9 cellular contexts compared by ENCODE assay signal in the genomic region with DNA sequence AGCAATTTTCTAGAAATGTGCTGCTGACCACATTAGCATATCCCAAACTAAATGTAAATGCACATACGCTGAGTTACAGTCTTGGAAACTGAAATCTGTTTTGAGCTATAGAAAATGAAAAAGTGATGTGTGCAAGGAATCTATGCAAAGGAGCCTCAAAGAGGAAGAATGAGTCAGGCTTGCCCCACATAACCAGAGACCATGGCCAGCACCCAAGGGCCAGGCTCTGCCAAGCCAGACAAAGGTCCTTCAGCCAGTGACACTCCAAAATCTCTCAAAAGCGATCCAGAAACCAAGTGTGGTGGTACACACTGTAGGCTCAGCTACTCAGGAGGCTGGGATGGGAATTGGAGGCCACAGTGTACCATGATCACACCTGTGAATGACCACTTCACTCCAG.
DNase-seq lines count a peak whose midpoint lies in the region; ATAC-seq, FAIRE-seq and TF ChIP-seq lines count a peak whose summit lies in the region.
"Had no signal": no experiment of that assay in that cellular context is flagged by ENCODE, and none has a peak within 500 bp of the region (broad histone marks: within the 10 kb centered on the region; RNA-seq: fewer than 3 reads in every experiment).

No MANE protein-coding gene starts in this region.

- intact Hi-C loops in ascending aorta (cut with DNase I): no loop called here
- intact Hi-C loops in esophagus squamous epithelium (cut with DNase I): no loop called here

- no peaks in the 10 kb centered on the region for H3K27me3 Mint-ChIP-seq in natural killer cell treated with Interleukin-12 subunit alpha and Interleukin-12 subunit beta and Interleukin-15 and Interleukin-18, amount 100 ng/mL, for 72 hours

- H3K9me3 Mint-ChIP-seq in natural killer cell treated with Interleukin-12 subunit alpha and Interleukin-12 subunit beta and Interleukin-15 and Interleukin-18, amount 100 ng/mL, for 72 hours: no peaks in the 10 kb centered on the region

- DNase-seq in GM18507 (ENCODE audit: extremely low spot score, insufficient read length, low read depth): no peak
- peak; percentile 86 for DNase-seq in MG63
- DNase-seq in ascending aorta (ENCODE audit: low spot score in 2 of 2): peak; percentile 45 to 88
- no peak for DNase-seq in natural killer cell treated with Interleukin-12 subunit alpha and Interleukin-12 subunit beta and Interleukin-15 and Interleukin-18, amount 100 ng/mL, for 72 hours (ENCODE audit: low spot score)
- no peak for DNase-seq in activated gamma-delta T cell treated with Interleukin-2 at 50 U/mL for 16 hours
- no peak for DNase-seq in esophagus squamous epithelium (lab: John Stamatoyannopoulos, UW)
- no peak for DNase-seq in NCI-H510A (lab: John Stamatoyannopoulos, UW)

- peak; percentile 95 for FAIRE-seq in GM18507 (lab: Jason Lieb, UNC)

- peaks cover 36 to 41% of the 10 kb centered on the region in 2 donors for H3K4me1 Mint-ChIP-seq in natural killer cell treated with Interleukin-12 subunit alpha and Interleukin-12 subunit beta and Interleukin-15 and Interleukin-18, amount 100 ng/mL, for 72 hours (ENCODE audit: low read depth in 2 of 2)

- peak overlapping the region; percentile 67 for H3K4me3 Mint-ChIP-seq in natural killer cell treated with Interleukin-12 subunit alpha and Interleukin-12 subunit beta and Interleukin-15 and Interleukin-18, amount 100 ng/mL, for 72 hours

- H3K9me3 ChIP-seq in MG63: no peaks in the 10 kb centered on the region
- no peaks in the 10 kb centered on the region for H3K9me3 ChIP-seq in ascending aorta
- no peaks in the 10 kb centered on the region for H3K9me3 ChIP-seq in esophagus squamous epithelium
- H3K9me3 ChIP-seq: SJSA1 had no signal

- H3K27ac ChIP-seq in ascending aorta (peak overlapping the region; percentile 60 to 63), esophagus squamous epithelium (peak overlapping the region in 2 of 4 donors; percentile 18 to 56)

- H3K36me3 Mint-ChIP-seq in natural killer cell treated with Interleukin-12 subunit alpha and Interleukin-12 subunit beta and Interleukin-15 and Interleukin-18, amount 100 ng/mL, for 72 hours: no peaks in the 10 kb centered on the region

- H3K27me3 ChIP-seq in MG63 (no peaks in the 10 kb centered on the region), ascending aorta (no peaks in the 10 kb centered on the region), esophagus squamous epithelium (no peaks in the 10 kb centered on the region)
- H3K27me3 ChIP-seq: SJSA1 had no signal

- ATAC-seq in GM21737 (IDR thresholded peaks at IDR 0.05; ENCODE audit: unreplicated experiment): peak; percentile 83
- ATAC-seq in natural killer cell treated with Interleukin-12 subunit alpha and Interleukin-12 subunit beta and Interleukin-15 and Interleukin-18, amount 100 ng/mL, for 72 hours: peak; percentile 87 to 89

- H3K36me3 ChIP-seq in MG63 (no peaks in the 10 kb centered on the region), ascending aorta (no peaks in the 10 kb centered on the region), esophagus squamous epithelium (no peaks in the 10 kb centered on the region)
- H3K36me3 ChIP-seq: SJSA1 had no signal

- WGBS in esophagus squamous epithelium, 2 donors: 30 to 32% methylated on average over 2 of the region's 2 CpGs

- H3K4me3 ChIP-seq in MG63: no peak overlapping the region
- no peak overlapping the region for H3K4me3 ChIP-seq in ascending aorta
- H3K4me3 ChIP-seq in esophagus squamous epithelium: no peak overlapping the region
- H3K4me3 ChIP-seq: SJSA1 had no signal

- no peak for TF ChIP-seq CTCF in ascending aorta (IDR thresholded peaks at IDR 0.05)
- TF ChIP-seq CTCF in esophagus squamous epithelium (IDR thresholded peaks at IDR 0.05): no peak

- peaks cover 2 to 10% of the 10 kb centered on the region in 2 donors for H3K4me1 ChIP-seq in ascending aorta
- H3K4me1 ChIP-seq in esophagus squamous epithelium: peaks cover 0 to 9% (median 9%) of the 10 kb centered on the region in 3 donors

- no peak for TF ChIP-seq POLR2A in esophagus squamous epithelium (IDR thresholded peaks at IDR 0.05)

- peak overlapping the region; percentile 76 to 93 for H3K27ac Mint-ChIP-seq in natural killer cell treated with Interleukin-12 subunit alpha and Interleukin-12 subunit beta and Interleukin-15 and Interleukin-18, amount 100 ng/mL, for 72 hours

Comparison
In these comparisons a context has a peak if more than half of its experiments do, and no peak if none do; other contexts are left out.
1. DNase-seq: peak in MG63 (single experiment) and ascending aorta (2 of 2); none in GM18507 (single experiment), natural killer cell treated with Interleukin-12 subunit alpha and Interleukin-12 subunit beta and Interleukin-15 and Interleukin-18, amount 100 ng/mL, for 72 hours (single experiment), activated gamma-delta T cell treated with Interleukin-2 at 50 U/mL for 16 hours (single experiment), esophagus squamous epithelium (single experiment) and NCI-H510A (single experiment).